In the genomic region with DNA sequence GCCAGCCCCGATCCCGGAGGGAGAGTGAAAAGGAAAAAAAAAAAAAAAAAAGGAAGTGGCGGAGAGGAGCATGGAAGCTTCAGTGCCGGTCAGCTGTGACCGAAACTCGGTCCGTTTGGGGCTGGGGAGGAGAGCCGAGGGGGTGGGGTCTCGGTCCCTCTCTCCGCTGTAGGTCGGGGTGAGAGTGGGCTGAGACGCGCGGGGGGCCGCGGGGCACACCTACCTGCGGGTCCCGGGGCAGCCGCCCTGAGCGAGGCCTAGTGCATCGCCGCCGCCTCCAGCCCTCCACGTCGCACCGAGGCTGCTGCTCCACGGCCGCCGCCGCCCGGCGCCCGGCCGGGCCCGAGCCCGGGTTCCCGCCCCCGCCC, we compare ENCODE assay signal across 1 cellular context.
TF ChIP-seq lines count a peak whose summit lies in the region.

No MANE protein-coding gene starts in this region.

TF ChIP-seq in HepG2, 621 proteins besides CTCF, POLR2A, EP300 and RAD21 (continued from another document and continues in another):
- peak; percentile 3 for TF ChIP-seq SRSF1 (optimal IDR thresholded peaks at IDR 0.05; ENCODE audit: low read depth, low read length)
- no peak for TF ChIP-seq ONECUT2 (CRISPR knock-in tag; IDR thresholded peaks at IDR 0.05)
- no peak for TF ChIP-seq ZNF782 (CRISPR knock-in tag; IDR thresholded peaks at IDR 0.05; ENCODE audit: borderline replicate concordance)
- peak; percentile 8; the same call in 1 of the 2 replicates for TF ChIP-seq TGIF2 (CRISPR knock-in tag; IDR thresholded peaks at IDR 0.05)
- TF ChIP-seq, protein P1, sequence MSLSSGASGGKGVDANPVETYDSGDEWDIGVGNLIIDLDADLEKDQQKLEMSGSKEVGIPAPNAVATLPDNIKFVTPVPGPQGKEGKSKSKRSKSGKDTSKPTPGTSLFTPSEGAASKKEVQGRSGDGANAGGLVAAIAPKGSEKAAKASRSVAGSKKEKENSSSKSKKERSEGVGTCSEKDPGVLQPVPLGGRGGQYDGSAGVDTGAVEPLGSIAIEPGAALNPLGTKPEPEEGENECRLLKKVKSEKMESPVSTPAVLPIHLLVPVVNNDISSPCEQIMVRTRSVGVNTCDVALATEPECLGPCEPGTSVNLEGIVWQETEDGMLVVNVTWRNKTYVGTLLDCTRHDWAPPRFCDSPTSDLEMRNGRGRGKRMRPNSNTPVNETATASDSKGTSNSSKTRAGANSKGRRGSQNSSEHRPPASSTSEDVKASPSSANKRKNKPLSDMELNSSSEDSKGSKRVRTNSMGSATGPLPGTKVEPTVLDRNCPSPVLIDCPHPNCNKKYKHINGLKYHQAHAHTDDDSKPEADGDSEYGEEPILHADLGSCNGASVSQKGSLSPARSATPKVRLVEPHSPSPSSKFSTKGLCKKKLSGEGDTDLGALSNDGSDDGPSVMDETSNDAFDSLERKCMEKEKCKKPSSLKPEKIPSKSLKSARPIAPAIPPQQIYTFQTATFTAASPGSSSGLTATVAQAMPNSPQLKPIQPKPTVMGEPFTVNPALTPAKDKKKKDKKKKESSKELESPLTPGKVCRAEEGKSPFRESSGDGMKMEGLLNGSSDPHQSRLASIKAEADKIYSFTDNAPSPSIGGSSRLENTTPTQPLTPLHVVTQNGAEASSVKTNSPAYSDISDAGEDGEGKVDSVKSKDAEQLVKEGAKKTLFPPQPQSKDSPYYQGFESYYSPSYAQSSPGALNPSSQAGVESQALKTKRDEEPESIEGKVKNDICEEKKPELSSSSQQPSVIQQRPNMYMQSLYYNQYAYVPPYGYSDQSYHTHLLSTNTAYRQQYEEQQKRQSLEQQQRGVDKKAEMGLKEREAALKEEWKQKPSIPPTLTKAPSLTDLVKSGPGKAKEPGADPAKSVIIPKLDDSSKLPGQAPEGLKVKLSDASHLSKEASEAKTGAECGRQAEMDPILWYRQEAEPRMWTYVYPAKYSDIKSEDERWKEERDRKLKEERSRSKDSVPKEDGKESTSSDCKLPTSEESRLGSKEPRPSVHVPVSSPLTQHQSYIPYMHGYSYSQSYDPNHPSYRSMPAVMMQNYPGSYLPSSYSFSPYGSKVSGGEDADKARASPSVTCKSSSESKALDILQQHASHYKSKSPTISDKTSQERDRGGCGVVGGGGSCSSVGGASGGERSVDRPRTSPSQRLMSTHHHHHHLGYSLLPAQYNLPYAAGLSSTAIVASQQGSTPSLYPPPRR (CRISPR knock-in tag; IDR thresholded peaks at IDR 0.05; ENCODE audit: borderline replicate concordance), result no peak
- TF ChIP-seq, protein P2, sequence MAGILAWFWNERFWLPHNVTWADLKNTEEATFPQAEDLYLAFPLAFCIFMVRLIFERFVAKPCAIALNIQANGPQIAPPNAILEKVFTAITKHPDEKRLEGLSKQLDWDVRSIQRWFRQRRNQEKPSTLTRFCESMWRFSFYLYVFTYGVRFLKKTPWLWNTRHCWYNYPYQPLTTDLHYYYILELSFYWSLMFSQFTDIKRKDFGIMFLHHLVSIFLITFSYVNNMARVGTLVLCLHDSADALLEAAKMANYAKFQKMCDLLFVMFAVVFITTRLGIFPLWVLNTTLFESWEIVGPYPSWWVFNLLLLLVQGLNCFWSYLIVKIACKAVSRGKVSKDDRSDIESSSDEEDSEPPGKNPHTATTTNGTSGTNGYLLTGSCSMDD (CRISPR knock-in tag; IDR thresholded peaks at IDR 0.05), result no peak
- 0 out of 2 replicates have a peak, but pooled peaks have one; percentile 38 for TF ChIP-seq ZMYM4 (CRISPR knock-in tag; IDR thresholded peaks at IDR 0.05)
- no peak for TF ChIP-seq ZNF629 (CRISPR knock-in tag; conservative IDR thresholded peaks at IDR 0.05)
- no peak for TF ChIP-seq ZNF660 (CRISPR knock-in tag; IDR thresholded peaks at IDR 0.05; ENCODE audit: borderline replicate concordance, low read depth)
- no peak for TF ChIP-seq ZNF556 (CRISPR knock-in tag; IDR thresholded peaks at IDR 0.05; ENCODE audit: borderline replicate concordance)
- TF ChIP-seq, protein P3, sequence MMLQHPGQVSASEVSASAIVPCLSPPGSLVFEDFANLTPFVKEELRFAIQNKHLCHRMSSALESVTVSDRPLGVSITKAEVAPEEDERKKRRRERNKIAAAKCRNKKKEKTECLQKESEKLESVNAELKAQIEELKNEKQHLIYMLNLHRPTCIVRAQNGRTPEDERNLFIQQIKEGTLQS (CRISPR knock-in tag; IDR thresholded peaks at IDR 0.05), result no peak
- TF ChIP-seq NR2C2 (CRISPR knock-in tag; IDR thresholded peaks at IDR 0.05; ENCODE audit: borderline replicate concordance), result no peak
- no peak for TF ChIP-seq SNAPC2 (CRISPR knock-in tag; IDR thresholded peaks at IDR 0.05)
- TF ChIP-seq, protein P4, sequence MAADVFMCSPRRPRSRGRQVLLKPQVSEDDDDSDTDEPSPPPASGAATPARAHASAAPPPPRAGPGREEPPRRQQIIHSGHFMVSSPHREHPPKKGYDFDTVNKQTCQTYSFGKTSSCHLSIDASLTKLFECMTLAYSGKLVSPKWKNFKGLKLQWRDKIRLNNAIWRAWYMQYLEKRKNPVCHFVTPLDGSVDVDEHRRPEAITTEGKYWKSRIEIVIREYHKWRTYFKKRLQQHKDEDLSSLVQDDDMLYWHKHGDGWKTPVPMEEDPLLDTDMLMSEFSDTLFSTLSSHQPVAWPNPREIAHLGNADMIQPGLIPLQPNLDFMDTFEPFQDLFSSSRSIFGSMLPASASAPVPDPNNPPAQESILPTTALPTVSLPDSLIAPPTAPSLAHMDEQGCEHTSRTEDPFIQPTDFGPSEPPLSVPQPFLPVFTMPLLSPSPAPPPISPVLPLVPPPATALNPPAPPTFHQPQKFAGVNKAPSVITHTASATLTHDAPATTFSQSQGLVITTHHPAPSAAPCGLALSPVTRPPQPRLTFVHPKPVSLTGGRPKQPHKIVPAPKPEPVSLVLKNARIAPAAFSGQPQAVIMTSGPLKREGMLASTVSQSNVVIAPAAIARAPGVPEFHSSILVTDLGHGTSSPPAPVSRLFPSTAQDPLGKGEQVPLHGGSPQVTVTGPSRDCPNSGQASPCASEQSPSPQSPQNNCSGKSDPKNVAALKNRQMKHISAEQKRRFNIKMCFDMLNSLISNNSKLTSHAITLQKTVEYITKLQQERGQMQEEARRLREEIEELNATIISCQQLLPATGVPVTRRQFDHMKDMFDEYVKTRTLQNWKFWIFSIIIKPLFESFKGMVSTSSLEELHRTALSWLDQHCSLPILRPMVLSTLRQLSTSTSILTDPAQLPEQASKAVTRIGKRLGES (CRISPR knock-in tag; IDR thresholded peaks at IDR 0.05; ENCODE audit: borderline replicate concordance), result no peak
- TF ChIP-seq ZNF251 (CRISPR knock-in tag; IDR thresholded peaks at IDR 0.05), result no peak
- TF ChIP-seq, protein P5, sequence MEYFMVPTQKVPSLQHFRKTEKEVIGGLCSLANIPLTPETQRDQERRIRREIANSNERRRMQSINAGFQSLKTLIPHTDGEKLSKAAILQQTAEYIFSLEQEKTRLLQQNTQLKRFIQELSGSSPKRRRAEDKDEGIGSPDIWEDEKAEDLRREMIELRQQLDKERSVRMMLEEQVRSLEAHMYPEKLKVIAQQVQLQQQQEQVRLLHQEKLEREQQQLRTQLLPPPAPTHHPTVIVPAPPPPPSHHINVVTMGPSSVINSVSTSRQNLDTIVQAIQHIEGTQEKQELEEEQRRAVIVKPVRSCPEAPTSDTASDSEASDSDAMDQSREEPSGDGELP (IDR thresholded peaks at IDR 0.05; ENCODE audit: borderline replicate concordance, low read depth), result peak; percentile 70
- no peak; the same call in 1 of the 2 replicates for TF ChIP-seq ZNF670 (CRISPR knock-in tag; IDR thresholded peaks at IDR 0.05; ENCODE audit: borderline replicate concordance)
- no peak for TF ChIP-seq ZNF543 (CRISPR knock-in tag; IDR thresholded peaks at IDR 0.05)
- TF ChIP-seq, protein P6, sequence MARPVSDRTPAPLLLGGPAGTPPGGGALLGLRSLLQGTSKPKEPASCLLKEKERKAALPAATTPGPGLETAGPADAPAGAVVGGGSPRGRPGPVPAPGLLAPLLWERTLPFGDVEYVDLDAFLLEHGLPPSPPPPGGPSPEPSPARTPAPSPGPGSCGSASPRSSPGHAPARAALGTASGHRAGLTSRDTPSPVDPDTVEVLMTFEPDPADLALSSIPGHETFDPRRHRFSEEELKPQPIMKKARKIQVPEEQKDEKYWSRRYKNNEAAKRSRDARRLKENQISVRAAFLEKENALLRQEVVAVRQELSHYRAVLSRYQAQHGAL (CRISPR knock-in tag; IDR thresholded peaks at IDR 0.05; ENCODE audit: not compliant biosample characterization), result no peak
- TF ChIP-seq ZSCAN9 (CRISPR knock-in tag; IDR thresholded peaks at IDR 0.05; ENCODE audit: borderline replicate concordance), result no peak
- TF ChIP-seq, protein P7, sequence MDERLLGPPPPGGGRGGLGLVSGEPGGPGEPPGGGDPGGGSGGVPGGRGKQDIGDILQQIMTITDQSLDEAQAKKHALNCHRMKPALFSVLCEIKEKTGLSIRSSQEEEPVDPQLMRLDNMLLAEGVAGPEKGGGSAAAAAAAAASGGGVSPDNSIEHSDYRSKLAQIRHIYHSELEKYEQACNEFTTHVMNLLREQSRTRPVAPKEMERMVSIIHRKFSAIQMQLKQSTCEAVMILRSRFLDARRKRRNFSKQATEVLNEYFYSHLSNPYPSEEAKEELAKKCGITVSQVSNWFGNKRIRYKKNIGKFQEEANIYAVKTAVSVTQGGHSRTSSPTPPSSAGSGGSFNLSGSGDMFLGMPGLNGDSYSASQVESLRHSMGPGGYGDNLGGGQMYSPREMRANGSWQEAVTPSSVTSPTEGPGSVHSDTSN (CRISPR knock-in tag; IDR thresholded peaks at IDR 0.05), result no peak
- no peak; the same call in 1 of the 2 replicates for TF ChIP-seq IRF2 (CRISPR knock-in tag; IDR thresholded peaks at IDR 0.05)
- TF ChIP-seq CBX5 (CRISPR knock-in tag; IDR thresholded peaks at IDR 0.05; ENCODE audit: borderline replicate concordance), result no peak
- no peak for TF ChIP-seq FOXM1 (CRISPR knock-in tag; IDR thresholded peaks at IDR 0.05)
- TF ChIP-seq ELF3 (CRISPR knock-in tag; IDR thresholded peaks at IDR 0.05), result no peak
- TF ChIP-seq EED (CRISPR knock-in tag; IDR thresholded peaks at IDR 0.05), result 0 out of 2 replicates have a peak, but pooled peaks have one; percentile 0
- no peak for TF ChIP-seq ZNF577 (CRISPR knock-in tag; IDR thresholded peaks at IDR 0.05; ENCODE audit: borderline replicate concordance, low read depth)
- no peak for TF ChIP-seq CEBPG (CRISPR knock-in tag; IDR thresholded peaks at IDR 0.05)
- no peak for TF ChIP-seq HMG20A (CRISPR knock-in tag; IDR thresholded peaks at IDR 0.05; ENCODE audit: borderline replicate concordance)
- TF ChIP-seq, protein P8, sequence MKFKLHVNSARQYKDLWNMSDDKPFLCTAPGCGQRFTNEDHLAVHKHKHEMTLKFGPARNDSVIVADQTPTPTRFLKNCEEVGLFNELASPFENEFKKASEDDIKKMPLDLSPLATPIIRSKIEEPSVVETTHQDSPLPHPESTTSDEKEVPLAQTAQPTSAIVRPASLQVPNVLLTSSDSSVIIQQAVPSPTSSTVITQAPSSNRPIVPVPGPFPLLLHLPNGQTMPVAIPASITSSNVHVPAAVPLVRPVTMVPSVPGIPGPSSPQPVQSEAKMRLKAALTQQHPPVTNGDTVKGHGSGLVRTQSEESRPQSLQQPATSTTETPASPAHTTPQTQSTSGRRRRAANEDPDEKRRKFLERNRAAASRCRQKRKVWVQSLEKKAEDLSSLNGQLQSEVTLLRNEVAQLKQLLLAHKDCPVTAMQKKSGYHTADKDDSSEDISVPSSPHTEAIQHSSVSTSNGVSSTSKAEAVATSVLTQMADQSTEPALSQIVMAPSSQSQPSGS (CRISPR knock-in tag; IDR thresholded peaks at IDR 0.05), result no peak
- no peak for TF ChIP-seq NCOR1 (IDR thresholded peaks at IDR 0.05; ENCODE audit: borderline replicate concordance, low read length)
- TF ChIP-seq DR1 (CRISPR knock-in tag; IDR thresholded peaks at IDR 0.05), result no peak
- TF ChIP-seq, protein P9, sequence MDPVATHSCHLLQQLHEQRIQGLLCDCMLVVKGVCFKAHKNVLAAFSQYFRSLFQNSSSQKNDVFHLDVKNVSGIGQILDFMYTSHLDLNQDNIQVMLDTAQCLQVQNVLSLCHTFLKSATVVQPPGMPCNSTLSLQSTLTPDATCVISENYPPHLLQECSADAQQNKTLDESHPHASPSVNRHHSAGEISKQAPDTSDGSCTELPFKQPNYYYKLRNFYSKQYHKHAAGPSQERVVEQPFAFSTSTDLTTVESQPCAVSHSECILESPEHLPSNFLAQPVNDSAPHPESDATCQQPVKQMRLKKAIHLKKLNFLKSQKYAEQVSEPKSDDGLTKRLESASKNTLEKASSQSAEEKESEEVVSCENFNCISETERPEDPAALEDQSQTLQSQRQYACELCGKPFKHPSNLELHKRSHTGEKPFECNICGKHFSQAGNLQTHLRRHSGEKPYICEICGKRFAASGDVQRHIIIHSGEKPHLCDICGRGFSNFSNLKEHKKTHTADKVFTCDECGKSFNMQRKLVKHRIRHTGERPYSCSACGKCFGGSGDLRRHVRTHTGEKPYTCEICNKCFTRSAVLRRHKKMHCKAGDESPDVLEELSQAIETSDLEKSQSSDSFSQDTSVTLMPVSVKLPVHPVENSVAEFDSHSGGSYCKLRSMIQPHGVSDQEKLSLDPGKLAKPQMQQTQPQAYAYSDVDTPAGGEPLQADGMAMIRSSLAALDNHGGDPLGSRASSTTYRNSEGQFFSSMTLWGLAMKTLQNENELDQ (CRISPR knock-in tag; IDR thresholded peaks at IDR 0.05; ENCODE audit: borderline replicate concordance), result no peak
- TF ChIP-seq PTBP1 (IDR thresholded peaks at IDR 0.05; ENCODE audit: low read depth, low read length, poor library complexity, severe bottlenecking), result no peak
- TF ChIP-seq, protein P10, sequence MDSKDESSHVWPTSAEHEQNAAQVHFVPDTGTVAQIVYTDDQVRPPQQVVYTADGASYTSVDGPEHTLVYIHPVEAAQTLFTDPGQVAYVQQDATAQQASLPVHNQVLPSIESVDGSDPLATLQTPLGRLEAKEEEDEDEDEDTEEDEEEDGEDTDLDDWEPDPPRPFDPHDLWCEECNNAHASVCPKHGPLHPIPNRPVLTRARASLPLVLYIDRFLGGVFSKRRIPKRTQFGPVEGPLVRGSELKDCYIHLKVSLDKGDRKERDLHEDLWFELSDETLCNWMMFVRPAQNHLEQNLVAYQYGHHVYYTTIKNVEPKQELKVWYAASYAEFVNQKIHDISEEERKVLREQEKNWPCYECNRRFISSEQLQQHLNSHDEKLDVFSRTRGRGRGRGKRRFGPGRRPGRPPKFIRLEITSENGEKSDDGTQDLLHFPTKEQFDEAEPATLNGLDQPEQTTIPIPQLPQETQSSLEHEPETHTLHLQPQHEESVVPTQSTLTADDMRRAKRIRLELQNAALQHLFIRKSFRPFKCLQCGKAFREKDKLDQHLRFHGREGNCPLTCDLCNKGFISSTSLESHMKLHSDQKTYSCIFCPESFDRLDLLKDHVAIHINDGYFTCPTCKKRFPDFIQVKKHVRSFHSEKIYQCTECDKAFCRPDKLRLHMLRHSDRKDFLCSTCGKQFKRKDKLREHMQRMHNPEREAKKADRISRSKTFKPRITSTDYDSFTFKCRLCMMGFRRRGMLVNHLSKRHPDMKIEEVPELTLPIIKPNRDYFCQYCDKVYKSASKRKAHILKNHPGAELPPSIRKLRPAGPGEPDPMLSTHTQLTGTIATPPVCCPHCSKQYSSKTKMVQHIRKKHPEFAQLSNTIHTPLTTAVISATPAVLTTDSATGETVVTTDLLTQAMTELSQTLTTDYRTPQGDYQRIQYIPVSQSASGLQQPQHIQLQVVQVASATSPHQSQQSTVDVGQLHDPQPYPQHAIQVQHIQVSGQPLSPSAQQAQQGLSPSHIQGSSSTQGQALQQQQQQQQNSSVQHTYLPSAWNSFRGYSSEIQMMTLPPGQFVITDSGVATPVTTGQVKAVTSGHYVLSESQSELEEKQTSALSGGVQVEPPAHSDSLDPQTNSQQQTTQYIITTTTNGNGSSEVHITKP (CRISPR knock-in tag; IDR thresholded peaks at IDR 0.05; ENCODE audit: low read depth), result no peak
- TF ChIP-seq, protein P11, sequence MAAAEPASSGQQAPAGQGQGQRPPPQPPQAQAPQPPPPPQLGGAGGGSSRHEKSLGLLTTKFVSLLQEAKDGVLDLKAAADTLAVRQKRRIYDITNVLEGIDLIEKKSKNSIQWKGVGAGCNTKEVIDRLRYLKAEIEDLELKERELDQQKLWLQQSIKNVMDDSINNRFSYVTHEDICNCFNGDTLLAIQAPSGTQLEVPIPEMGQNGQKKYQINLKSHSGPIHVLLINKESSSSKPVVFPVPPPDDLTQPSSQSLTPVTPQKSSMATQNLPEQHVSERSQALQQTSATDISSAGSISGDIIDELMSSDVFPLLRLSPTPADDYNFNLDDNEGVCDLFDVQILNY (CRISPR knock-in tag; conservative IDR thresholded peaks at IDR 0.05), result no peak
- no peak for TF ChIP-seq RBFOX2 (IDR thresholded peaks at IDR 0.05; ENCODE audit: low read depth, low read length)
